ENCODE assay signal across 8 cellular contexts in genomic region chr5:38556115-38556598, GRCh38. TPM values are rescaled to one million over a fixed set of nuclear protein-coding genes. Genes with fewer than 3 reads are reported as not detected.
DNase-seq lines count a peak whose midpoint lies in the region; ATAC-seq, FAIRE-seq and TF ChIP-seq lines count a peak whose summit lies in the region.

No MANE protein-coding gene starts in this region.

- POLR2A ChIA-PET in T-cell (lab: Charles Lee) = no interaction called here

- no peak for FAIRE-seq in GM12891 (lab: Jason Lieb, UNC)

- CTCF ChIA-PET in T-cell (lab: Charles Lee) = no interaction called here

- H3K9me3 Mint-ChIP-seq in T-cell = no peaks in the 10 kb centered on the region
- H3K9me3 Mint-ChIP-seq in osteocyte (ENCODE audit: unreplicated experiment) = no peaks in the 10 kb centered on the region

- peaks cover 14 to 18% (median 17%) of the 10 kb centered on the region in 3 donors for H3K4me1 Mint-ChIP-seq in T-cell
- H3K4me1 Mint-ChIP-seq in osteocyte (ENCODE audit: unreplicated experiment) = peaks cover 22% of the 10 kb centered on the region

- no peak overlapping the region for H3K27ac Mint-ChIP-seq in T-cell
- H3K27ac Mint-ChIP-seq in osteocyte (ENCODE audit: unreplicated experiment) = no peak overlapping the region

- TF ChIP-seq POLR2A in GM12891 (IDR thresholded peaks at IDR 0.05; ENCODE audit: low read depth, low read length) = no peak

- H3K4me3 Mint-ChIP-seq in T-cell (peak overlapping the region in 2 of 3 donors; percentile 62 to 81), osteocyte (ENCODE audit: unreplicated experiment) (peak overlapping the region; percentile 85)

- H3K27me3 Mint-ChIP-seq in T-cell (peaks cover 53 to 60% of the 10 kb centered on the region in 2 donors), osteocyte (ENCODE audit: unreplicated experiment) (peaks cover 6% of the 10 kb centered on the region)

- H3K36me3 Mint-ChIP-seq in T-cell (no peaks in the 10 kb centered on the region), osteocyte (ENCODE audit: unreplicated experiment) (no peaks in the 10 kb centered on the region)

- ATAC-seq in T-cell (replicated peaks in 1 of 4) (peak in 2 of 4 experiments; percentile 24 to 70), esophagus mucosa (peak; percentile 49)

- DNase-seq in activated CD8-positive, alpha-beta memory T cell treated with anti-CD3 and anti-CD28 coated beads, Interleukin-2, amount 50 U/mL, for 4 hours = peak; percentile 21
- no peak for DNase-seq in activated CD8-positive, alpha-beta memory T cell treated with anti-CD3 and anti-CD28 coated beads for 24 hours
- DNase-seq in T-cell = peak in 4 of 34 experiments; percentile 1 to 10 (median 8)
- no peak for DNase-seq in osteocyte (ENCODE audit: extremely low spot score, unreplicated experiment)
- no peak for DNase-seq in NCI-H774 (lab: John Stamatoyannopoulos, UW)
- no peak for DNase-seq in NCI-H446 (lab: John Stamatoyannopoulos, UW)
- DNase-seq in GM12891 (ENCODE audit: insufficient read length, low spot score) = no peak

- no peak for TF ChIP-seq CTCF in osteocyte (IDR thresholded peaks at IDR 0.05)

TF ChIP-seq in GM12891, 5 proteins besides CTCF, POLR2A, EP300 and RAD21:
- no peak for TF ChIP-seq POU2F2 (IDR thresholded peaks at IDR 0.05; ENCODE audit: low read depth, low read length)
- TF ChIP-seq SPI1 (IDR thresholded peaks at IDR 0.05; ENCODE audit: low read depth, low read length) = no peak
- no peak for TF ChIP-seq PAX5 (IDR thresholded peaks at IDR 0.05; ENCODE audit: insufficient read depth, low read length, severe bottlenecking)
- TF ChIP-seq POLR2AphosphoS5 (IDR thresholded peaks at IDR 0.05; ENCODE audit: low read depth, low read length) = no peak
- TF ChIP-seq TAF1 (IDR thresholded peaks at IDR 0.05; ENCODE audit: low read depth, low read length) = no peak

RNA-seq across cellular contexts. Expression of gene LIFR, which starts 0.3 kb away (rescaled TPM):
- 1 to 10 TPM in 1 of 5 donors, under 1 TPM in 3, not detected in 1; 0.12 to 1.2 (median 0.66) TPM for total RNA-seq in T-cell
- 6.9 TPM for total RNA-seq in esophagus mucosa
- total RNA-seq in osteocyte = 8.1 and 8.9 TPM in 2 replicates
- polyA plus RNA-seq in GM12891 (2012; ENCODE audit: low read depth, missing spikeins) = 0.01 TPM
